14 cellular contexts compared by ENCODE assay signal in genomic region chr6:46584586-46584985, GRCh38.
DNase-seq lines count a peak whose midpoint lies in the region; TF ChIP-seq lines count a peak whose summit lies in the region.
"Had no signal": no experiment of that assay in that cellular context is flagged by ENCODE, and none has a peak within 500 bp of the region (broad histone marks: within the 10 kb centered on the region; RNA-seq: fewer than 3 reads in every experiment).

No MANE protein-coding gene starts in this region.

- no peak overlapping the region for H2AFZ ChIP-seq in trophoblast cell (ENCODE audit: insufficient read depth, low read length, poor library complexity)

- H3K27ac ChIP-seq in SJCRH30 (peak overlapping the region; percentile 96), trophoblast cell (ENCODE audit: low read depth, low read length) (no peak overlapping the region)
- H3K27ac ChIP-seq: KMS-11 had no signal

- H3K4me3 ChIP-seq in SJCRH30: no peak overlapping the region
- no peak overlapping the region for H3K4me3 ChIP-seq in trophoblast cell (ENCODE audit: low read depth, low read length)

- H3K36me3 Mint-ChIP-seq in activated T-cell treated with anti-CD3 and anti-CD28 coated beads, Interleukin-2, amount 50 U/mL, for 24 hours (ENCODE audit: low read depth): no peaks in the 10 kb centered on the region
- H3K36me3 Mint-ChIP-seq: CD4-positive, CD25-positive, alpha-beta regulatory T cell had no signal

- no peak overlapping the region for H3K23ac ChIP-seq in trophoblast cell (ENCODE audit: low read length)

- no peak overlapping the region for H3K4me3 Mint-ChIP-seq in activated T-cell treated with anti-CD3 and anti-CD28 coated beads, Interleukin-2, amount 50 U/mL, for 24 hours
- H3K4me3 Mint-ChIP-seq: CD4-positive, CD25-positive, alpha-beta regulatory T cell had no signal

- H3K4me1 ChIP-seq in SJCRH30 (peaks cover 45% of the 10 kb centered on the region), trophoblast cell (ENCODE audit: control insufficient read depth in 1 of 2, insufficient read depth in 2 of 2, low read length in 2 of 2) (no peaks in the 10 kb centered on the region)

- H3K79me1 ChIP-seq in trophoblast cell (ENCODE audit: low read length): no peaks in the 10 kb centered on the region

- H3K27me3 Mint-ChIP-seq in activated T-cell treated with anti-CD3 and anti-CD28 coated beads, Interleukin-2, amount 50 U/mL, for 24 hours: peaks cover 31% of the 10 kb centered on the region
- H3K27me3 Mint-ChIP-seq: CD4-positive, CD25-positive, alpha-beta regulatory T cell had no signal

- no peak overlapping the region for H2AK5ac ChIP-seq in trophoblast cell (ENCODE audit: low read length)

- no peak overlapping the region for H3K4ac ChIP-seq in trophoblast cell (ENCODE audit: low read depth, low read length)

- no peaks in the 10 kb centered on the region for H3K4me1 Mint-ChIP-seq in activated T-cell treated with anti-CD3 and anti-CD28 coated beads, Interleukin-2, amount 50 U/mL, for 24 hours (ENCODE audit: low read depth)
- H3K4me1 Mint-ChIP-seq: CD4-positive, CD25-positive, alpha-beta regulatory T cell had no signal

- no peaks in the 10 kb centered on the region for H3K9me3 Mint-ChIP-seq in activated T-cell treated with anti-CD3 and anti-CD28 coated beads, Interleukin-2, amount 50 U/mL, for 24 hours
- H3K9me3 Mint-ChIP-seq: CD4-positive, CD25-positive, alpha-beta regulatory T cell had no signal

- H4K12ac ChIP-seq in trophoblast cell (ENCODE audit: low read depth, low read length): no peak overlapping the region

- no peak for TF ChIP-seq CTCF in GM13977 (IDR thresholded peaks at IDR 0.05; ENCODE audit: extremely low read depth, insufficient read depth, missing control alignments)

- no peaks in the 10 kb centered on the region for H3K79me2 ChIP-seq in trophoblast cell (ENCODE audit: control insufficient read depth, insufficient read depth, low read length, poor library complexity)

- H3K9me3 ChIP-seq in SJCRH30 (replicated peaks) (peaks cover 5% of the 10 kb centered on the region; the same call in 1 of the 2 replicates), trophoblast cell (ENCODE audit: insufficient read depth, low read depth, low read length) (no peaks in the 10 kb centered on the region)

- no peak overlapping the region for H3K14ac ChIP-seq in trophoblast cell (ENCODE audit: low read length)

- H3K27me3 ChIP-seq in SJCRH30: no peaks in the 10 kb centered on the region
- H3K27me3 ChIP-seq in trophoblast cell (ENCODE audit: insufficient read depth, low read length): no peaks in the 10 kb centered on the region

- DNase-seq in HCEC 1CT (peak; percentile 11), SJCRH30 (no peak), fibroblast of peridontal ligament (ENCODE audit: extremely low read depth) (peak; percentile 4), trophoblast cell (peak; percentile 1 to 16), germinal center (ENCODE audit: low spot score) (no peak), GM13977 (ENCODE audit: low spot score) (no peak)
- DNase-seq in activated T-cell treated with anti-CD3 and anti-CD28 coated beads, Interleukin-2, amount 50 U/mL, for 24 hours: no peak
- DNase-seq: ACHN; CD4-positive, CD25-positive, alpha-beta regulatory T cell; DND-41; NCI-H1930; NCI-H510A treated with DMSO at 0.1 percent for 48 hours; OCI-M1 had no signal

- no CpG with 5 or more reads among the region's 3 CpGs for WGBS in trophoblast cell (ENCODE audit: extremely low coverage, insufficient coverage, insufficient read length)

- no peak overlapping the region for H4K91ac ChIP-seq in trophoblast cell (ENCODE audit: low read depth, low read length)

- no peak overlapping the region for H3K4me2 ChIP-seq in trophoblast cell (ENCODE audit: low read length)
- H3K4me2 ChIP-seq: KMS-11 had no signal

- no peak overlapping the region for H2BK120ac ChIP-seq in trophoblast cell (ENCODE audit: insufficient read depth, low read length, poor library complexity)

- no peak overlapping the region for H3K18ac ChIP-seq in trophoblast cell (ENCODE audit: low read length)

- H3K9ac ChIP-seq in trophoblast cell (ENCODE audit: low read length): no peak overlapping the region
- H3K9ac ChIP-seq: KMS-11 had no signal

- H3K36me3 ChIP-seq in SJCRH30 (no peaks in the 10 kb centered on the region), trophoblast cell (ENCODE audit: control insufficient read depth in 1 of 2, insufficient read depth in 2 of 2, low read length in 2 of 2) (no peaks in the 10 kb centered on the region)

- in situ Hi-C loops in GM13977 (cut with MboI; ENCODE audit: low pct_unique_long_range_greater_than_20kb, low sequenced_read_pairs, unreplicated experiment): no loop called here

- no peak overlapping the region for H3K27ac Mint-ChIP-seq in activated T-cell treated with anti-CD3 and anti-CD28 coated beads, Interleukin-2, amount 50 U/mL, for 24 hours
- H3K27ac Mint-ChIP-seq: CD4-positive, CD25-positive, alpha-beta regulatory T cell had no signal

- H2BK5ac ChIP-seq in trophoblast cell (ENCODE audit: low read depth, low read length, poor library complexity): no peak overlapping the region

- H2BK12ac ChIP-seq in trophoblast cell (ENCODE audit: low read length): no peak overlapping the region

- H4K8ac ChIP-seq in trophoblast cell (ENCODE audit: low read depth, low read length): no peak overlapping the region

Comparison
In these comparisons a context has a peak if more than half of its experiments do, and no peak if none do; other contexts are left out.
1. DNase-seq: peak in HCEC 1CT (single experiment), fibroblast of peridontal ligament (single experiment) and trophoblast cell (2 of 2); none in SJCRH30 (0 of 2), germinal center (single experiment), GM13977 (single experiment) and activated T-cell treated with anti-CD3 and anti-CD28 coated beads, Interleukin-2, amount 50 U/mL, for 24 hours (single experiment).